19 cellular contexts compared by ENCODE assay signal in the genomic region with DNA sequence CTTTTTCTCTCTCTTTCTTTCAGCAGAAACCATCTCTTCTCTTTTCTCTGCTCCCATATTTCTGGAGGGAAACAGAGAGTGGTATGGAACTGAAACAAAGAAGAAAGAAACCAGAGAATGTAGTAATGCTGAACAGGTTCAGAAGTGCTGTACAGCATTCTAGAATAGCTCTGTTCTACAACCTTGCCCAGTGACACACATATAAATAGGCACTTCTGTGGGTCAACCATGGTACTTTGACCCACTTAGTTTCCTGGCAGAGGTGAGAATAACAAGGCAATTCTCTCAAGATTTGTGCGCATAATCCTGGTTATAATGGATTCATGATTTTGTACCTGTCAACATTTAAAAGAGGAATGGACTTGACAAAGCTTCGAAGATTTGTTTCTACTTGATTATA. TPM values are rescaled to one million over a fixed set of nuclear protein-coding genes. Genes with fewer than 3 reads are reported as not detected.
"Had no signal": no experiment of that assay in that cellular context is flagged by ENCODE, and none has a peak within 500 bp of the region (broad histone marks: within the 10 kb centered on the region; RNA-seq: fewer than 3 reads in every experiment).

No MANE protein-coding gene starts in this region.

- FAIRE-seq: endometrium, frontal cortex had no signal

- H3K36me3 Mint-ChIP-seq: natural killer cell; stimulated activated effector memory CD8-positive, alpha-beta T cell treated with anti-CD3 and anti-CD28 coated beads, Interleukin-12 subunit alpha, Interleukin-12 subunit beta, amount 100 ng/mL, for 72 hours had no signal

- DNase-seq: effector memory CD4-positive, alpha-beta T cell; islet precursor cell; mammary epithelial cell; natural killer cell; posterior cingulate gyrus; stimulated activated CD4-positive, alpha-beta T cell treated with anti-CD3 and anti-CD28 coated beads, Interleukin-4, amount 100 ng/mL, for 1 hour; stimulated activated CD8-positive, alpha-beta memory T cell treated with anti-CD3 and anti-CD28 coated beads, Interleukin-4, amount 100 ng/mL, for 48 hours; stimulated activated naive CD8-positive, alpha-beta T cell treated with anti-CD3 and anti-CD28 coated beads, Interleukin-15, Interleukin-2, amounts not matched to agents 100 U/mL and 50 U/mL, for 24 hours; thyroid gland; upper lobe of left lung had no signal

- H3K4me3 Mint-ChIP-seq: natural killer cell; neural crest cell; stimulated activated effector memory CD8-positive, alpha-beta T cell treated with anti-CD3 and anti-CD28 coated beads, Interleukin-12 subunit alpha, Interleukin-12 subunit beta, amount 100 ng/mL, for 72 hours had no signal

- H3K27ac Mint-ChIP-seq: natural killer cell; stimulated activated effector memory CD8-positive, alpha-beta T cell treated with anti-CD3 and anti-CD28 coated beads, Interleukin-12 subunit alpha, Interleukin-12 subunit beta, amount 100 ng/mL, for 72 hours had no signal

- H3K4me2 ChIP-seq: smooth muscle cell had no signal

- H3K27ac ChIP-seq: suprapubic skin, thyroid gland, upper lobe of left lung, vagina had no signal

- H3K36me3 ChIP-seq: suprapubic skin, vagina had no signal

- H3K9me3 Mint-ChIP-seq: natural killer cell; neural crest cell; stimulated activated effector memory CD8-positive, alpha-beta T cell treated with anti-CD3 and anti-CD28 coated beads, Interleukin-12 subunit alpha, Interleukin-12 subunit beta, amount 100 ng/mL, for 72 hours had no signal

- H3K27me3 ChIP-seq: suprapubic skin, thyroid gland, upper lobe of left lung, vagina had no signal

- ATAC-seq: esophagus mucosa; natural killer cell; stimulated activated effector memory CD8-positive, alpha-beta T cell treated with anti-CD3 and anti-CD28 coated beads, Interleukin-12 subunit alpha, Interleukin-12 subunit beta, amount 100 ng/mL, for 72 hours; stimulated activated naive CD8-positive, alpha-beta T cell treated with anti-CD3 and anti-CD28 coated beads, Interleukin-15, Interleukin-2, amounts not matched to agents 100 U/mL and 50 U/mL, for 24 hours had no signal

- H3K4me1 Mint-ChIP-seq: natural killer cell; neural crest cell; stimulated activated effector memory CD8-positive, alpha-beta T cell treated with anti-CD3 and anti-CD28 coated beads, Interleukin-12 subunit alpha, Interleukin-12 subunit beta, amount 100 ng/mL, for 72 hours had no signal

- H3K9me3 ChIP-seq: suprapubic skin, thyroid gland, upper lobe of left lung, vagina had no signal

- H3K4me1 ChIP-seq: suprapubic skin, thyroid gland, upper lobe of left lung, vagina had no signal

- H3K4me3 ChIP-seq: smooth muscle cell, suprapubic skin, thyroid gland, upper lobe of left lung, vagina had no signal

RNA-seq across cellular contexts. Expression of a gene that starts 12.3 kb away (rescaled TPM):
- total RNA-seq: esophagus mucosa, osteocyte, smooth muscle cell had no signal
